ENCODE assay signal across 1 cellular context in the genomic region with DNA sequence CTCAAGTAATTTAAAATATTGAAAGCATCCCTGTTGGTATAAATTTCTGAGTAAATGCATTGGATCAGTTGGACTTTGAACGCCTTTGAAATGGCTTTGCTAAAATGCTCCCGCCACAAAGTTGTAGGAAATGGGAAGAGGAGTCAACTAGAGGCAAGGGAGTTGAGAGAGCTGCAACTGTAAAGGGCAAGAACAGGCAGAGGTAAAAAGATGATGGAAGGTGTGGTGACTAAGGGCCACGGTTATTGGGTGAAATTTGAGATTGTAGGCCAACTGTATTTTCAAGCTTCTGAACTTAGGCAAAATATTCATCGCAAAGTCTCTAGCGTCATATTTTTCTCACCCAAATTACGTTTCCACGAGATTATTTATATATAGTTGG.
TF ChIP-seq lines count a peak whose summit lies in the region.

No MANE protein-coding gene starts in this region.

TF ChIP-seq in GM12878, 131 proteins besides CTCF, POLR2A, EP300 and RAD21:
- no peak for TF ChIP-seq SP1 (IDR thresholded peaks at IDR 0.05; ENCODE audit: low read depth, low read length)
- peak; percentile 10; the same call in 1 of the 2 replicates for TF ChIP-seq RAD51 (IDR thresholded peaks at IDR 0.05)
- TF ChIP-seq CBFB (IDR thresholded peaks at IDR 0.05; ENCODE audit: low read depth), result 0 out of 2 replicates have a peak, but pooled peaks have one; percentile 1
